In the genomic region with DNA sequence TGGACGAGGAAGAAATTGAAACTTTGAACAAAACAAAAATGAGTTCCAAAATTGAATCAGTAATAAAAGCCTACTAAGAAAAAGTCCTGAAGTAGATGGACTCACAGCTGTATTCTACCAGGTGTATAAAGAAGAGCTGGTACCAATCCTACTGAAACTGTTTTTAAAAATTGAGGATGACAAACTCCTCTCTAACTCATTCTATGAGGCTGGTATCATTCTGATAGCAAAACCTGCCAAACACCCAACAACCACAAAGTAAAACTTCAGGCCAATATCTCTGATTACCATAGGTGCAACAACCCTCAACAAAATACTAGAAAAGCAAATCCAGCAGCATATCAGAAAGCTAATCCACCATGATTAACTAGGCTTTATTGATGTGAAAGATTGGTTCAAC, we compare ENCODE assay signal across 22 cellular contexts.
"Had no signal": no experiment of that assay in that cellular context is flagged by ENCODE, and none has a peak within 500 bp of the region (broad histone marks: within the 10 kb centered on the region; RNA-seq: fewer than 3 reads in every experiment).

No MANE protein-coding gene starts in this region.

- H3K4me3 Mint-ChIP-seq: activated CD4-positive, alpha-beta T cell treated with anti-CD3 and anti-CD28 coated beads, Interleukin-2, amount 10 ng/mL, durations not matched to agents 24 days and 14 days; activated naive CD4-positive, alpha-beta T cell treated with anti-CD3 and anti-CD28 coated beads, Interleukin-2, amount 50 U/mL, for 24 hours; brain had no signal

- DNase-seq: activated CD4-positive, alpha-beta T cell treated with anti-CD3 and anti-CD28 coated beads for 1 hour; activated CD4-positive, alpha-beta T cell treated with anti-CD3 and anti-CD28 coated beads, Interleukin-2, amount 10 ng/mL, durations not matched to agents 24 days and 14 days; activated CD4-positive, alpha-beta T cell treated with anti-CD3 and anti-CD28 coated beads, Interleukin-2, amount 50 U/mL, for 48 hours; activated gamma-delta T cell treated with Interleukin-2 at 50 U/mL for 16 hours; activated T-cell treated with anti-CD3 and anti-CD28 coated beads for 4 hours; amygdala; NCI-H1105; NCI-H1436; NCI-H1694 treated with DMSO at 0.1 percent for 48 hours; NCI-H2029 treated with DMSO at 0.1 percent for 48 hours; NCI-H510A treated with DMSO at 0.1 percent for 48 hours; NCI-H69; NK-92 treated with Interleukin-12 subunit alpha and Interleukin-12 subunit beta, amount 100 ng/mL, for 24 hours; OCI-M1; Right ventricle myocardium superior; SJCRH30; SK-N-SH had no signal

- H3K4me1 Mint-ChIP-seq: brain had no signal

- H3K27ac Mint-ChIP-seq: activated CD4-positive, alpha-beta T cell treated with anti-CD3 and anti-CD28 coated beads, Interleukin-2, amount 10 ng/mL, durations not matched to agents 24 days and 14 days; brain had no signal

- H3K27me3 ChIP-seq: SJCRH30 had no signal

- H3K36me3 ChIP-seq: SJCRH30 had no signal

- H3K4me3 ChIP-seq: SJCRH30 had no signal

- H3K36me3 Mint-ChIP-seq: brain had no signal

- H3K27ac ChIP-seq: KMS-11, RWPE1, SJCRH30 had no signal

- H3K27me3 Mint-ChIP-seq: activated naive CD4-positive, alpha-beta T cell treated with anti-CD3 and anti-CD28 coated beads, Interleukin-2, amount 50 U/mL, for 24 hours; brain had no signal

- H3K9me3 Mint-ChIP-seq: activated naive CD4-positive, alpha-beta T cell treated with anti-CD3 and anti-CD28 coated beads, Interleukin-2, amount 50 U/mL, for 24 hours had no signal

- ATAC-seq: Panc1 had no signal

- H3K9me3 ChIP-seq: SJCRH30, SK-N-SH had no signal

- H3K4me1 ChIP-seq: SJCRH30 had no signal
